Comparison of ENCODE assay signal across 2 cellular contexts in the genomic region with DNA sequence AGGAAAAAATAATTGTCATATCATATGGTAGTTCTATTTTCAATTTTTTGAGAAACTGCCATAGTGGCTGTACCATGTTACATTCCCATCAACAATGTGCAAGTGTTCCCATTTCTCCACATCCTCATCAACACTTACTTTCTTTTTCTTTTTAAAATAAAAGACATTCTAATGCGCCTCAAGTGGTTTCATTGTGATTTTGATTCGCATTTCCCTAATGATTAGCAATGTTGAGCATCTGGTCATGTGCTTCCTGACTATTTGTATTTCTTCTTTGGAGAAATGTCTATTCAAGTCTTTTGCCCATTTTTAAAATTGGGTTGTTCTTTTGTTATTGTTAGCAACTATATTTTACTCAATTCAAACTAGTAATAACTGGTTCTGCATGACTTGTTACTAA.
TF ChIP-seq lines count a peak whose summit lies in the region.

No MANE protein-coding gene starts in this region.

TF ChIP-seq in GM23338, 12 proteins besides CTCF, POLR2A, EP300 and RAD21:
- TF ChIP-seq NANOG (IDR thresholded peaks at IDR 0.05; ENCODE audit: borderline replicate concordance) = peak; percentile 87; the same call in 1 of the 2 replicates
- no peak for TF ChIP-seq STAT1 (IDR thresholded peaks at IDR 0.05; ENCODE audit: unreplicated experiment)
- TF ChIP-seq, protein P1, sequence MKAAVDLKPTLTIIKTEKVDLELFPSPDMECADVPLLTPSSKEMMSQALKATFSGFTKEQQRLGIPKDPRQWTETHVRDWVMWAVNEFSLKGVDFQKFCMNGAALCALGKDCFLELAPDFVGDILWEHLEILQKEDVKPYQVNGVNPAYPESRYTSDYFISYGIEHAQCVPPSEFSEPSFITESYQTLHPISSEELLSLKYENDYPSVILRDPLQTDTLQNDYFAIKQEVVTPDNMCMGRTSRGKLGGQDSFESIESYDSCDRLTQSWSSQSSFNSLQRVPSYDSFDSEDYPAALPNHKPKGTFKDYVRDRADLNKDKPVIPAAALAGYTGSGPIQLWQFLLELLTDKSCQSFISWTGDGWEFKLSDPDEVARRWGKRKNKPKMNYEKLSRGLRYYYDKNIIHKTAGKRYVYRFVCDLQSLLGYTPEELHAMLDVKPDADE (IDR thresholded peaks at IDR 0.05) = no peak

TF ChIP-seq in H1, 55 proteins besides CTCF, POLR2A, EP300 and RAD21:
- no peak for TF ChIP-seq CHD2 (IDR thresholded peaks at IDR 0.05; ENCODE audit: low read length)
- TF ChIP-seq ATF2 (IDR thresholded peaks at IDR 0.05; ENCODE audit: low read length) = no peak
- TF ChIP-seq CREB1 (IDR thresholded peaks at IDR 0.05) = no peak
- no peak for TF ChIP-seq FOSL1 (IDR thresholded peaks at IDR 0.05; ENCODE audit: insufficient read depth, low read depth, low read length)
- TF ChIP-seq NANOG (IDR thresholded peaks at IDR 0.05; ENCODE audit: insufficient read depth, low read depth, low read length, poor library complexity, severe bottlenecking) = peak; percentile 36
